14 cellular contexts compared by ENCODE assay signal in the genomic region with DNA sequence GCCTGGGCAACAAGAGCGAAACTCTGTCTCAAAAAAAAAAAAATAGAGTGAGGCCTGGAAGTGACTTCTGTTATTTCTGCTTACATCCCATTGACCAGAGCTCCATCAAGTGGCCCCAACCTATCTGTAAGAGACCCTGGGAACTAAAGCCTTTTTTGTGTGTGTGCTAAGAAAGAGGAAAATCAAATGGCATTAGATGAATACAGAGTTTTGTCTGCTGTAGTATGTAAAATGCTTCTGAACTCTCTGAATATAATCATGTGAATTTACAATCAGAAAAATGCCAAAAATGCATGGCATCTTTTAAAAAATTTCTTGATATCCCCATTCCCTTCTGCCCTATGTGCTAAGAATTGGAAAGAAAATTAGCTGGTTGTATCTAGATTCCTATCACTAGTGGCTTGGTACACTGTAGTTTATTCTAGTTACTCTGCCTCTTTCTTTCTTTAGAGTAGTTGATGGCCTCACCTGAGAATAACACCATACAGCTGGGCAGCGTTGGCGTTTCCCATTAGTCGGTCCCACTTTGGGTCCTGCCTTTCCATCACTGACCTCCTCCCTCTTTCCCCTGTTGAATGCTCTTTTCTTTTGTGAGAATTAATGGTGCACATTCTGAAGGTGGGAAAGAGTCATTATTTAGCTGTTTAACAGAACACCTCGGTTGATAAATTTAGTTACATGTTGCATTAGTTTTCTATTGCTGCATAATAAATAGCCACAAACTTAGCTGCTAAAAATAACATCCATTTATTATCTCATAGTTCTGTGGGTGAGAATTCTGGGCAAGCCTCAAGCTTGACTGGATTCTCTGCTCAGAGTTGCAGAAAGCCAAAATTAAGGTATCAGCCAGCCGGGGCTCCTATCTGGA. TPM values are rescaled to one million over a fixed set of nuclear protein-coding genes. Genes with fewer than 3 reads are reported as not detected.
DNase-seq lines count a peak whose midpoint lies in the region; ATAC-seq and TF ChIP-seq lines count a peak whose summit lies in the region.
"Had no signal": no experiment of that assay in that cellular context is flagged by ENCODE, and none has a peak within 500 bp of the region (broad histone marks: within the 10 kb centered on the region; RNA-seq: fewer than 3 reads in every experiment).

No MANE protein-coding gene starts in this region.

- TF ChIP-seq CTCF in choroid plexus epithelial cell (conservative IDR thresholded peaks at IDR 0.05; ENCODE audit: low read depth, low read length) (no peak), testis (IDR thresholded peaks at IDR 0.05) (no peak)

- H3K27ac Mint-ChIP-seq in activated CD4-positive, alpha-beta T cell treated with anti-CD3 and anti-CD28 coated beads, Interleukin-2, amount 10 ng/mL, durations not matched to agents 24 days and 14 days = no peak overlapping the region
- H3K27ac Mint-ChIP-seq: CD4-positive, alpha-beta T cell had no signal

- WGBS in testis, 2 donors = 48 to 58% methylated on average over 6 of the region's 6 CpGs

- H3K9me3 ChIP-seq in testis = no peaks in the 10 kb centered on the region
- H3K9me3 ChIP-seq: BE2C had no signal

- no peaks in the 10 kb centered on the region for H3K36me3 Mint-ChIP-seq in activated CD4-positive, alpha-beta T cell treated with anti-CD3 and anti-CD28 coated beads, Interleukin-2, amount 10 ng/mL, durations not matched to agents 24 days and 14 days (ENCODE audit: low read depth)

- no peaks in the 10 kb centered on the region for H3K4me1 Mint-ChIP-seq in activated CD4-positive, alpha-beta T cell treated with anti-CD3 and anti-CD28 coated beads, Interleukin-2, amount 10 ng/mL, durations not matched to agents 24 days and 14 days

- no peaks in the 10 kb centered on the region for H3K27me3 ChIP-seq in testis
- H3K27me3 ChIP-seq: BE2C had no signal

- H3K4me3 Mint-ChIP-seq in activated CD4-positive, alpha-beta T cell treated with anti-CD3 and anti-CD28 coated beads, Interleukin-2, amount 10 ng/mL, durations not matched to agents 24 days and 14 days = no peak overlapping the region
- H3K4me3 Mint-ChIP-seq: CD4-positive, alpha-beta T cell had no signal

- peak; percentile 69 for ATAC-seq in left ventricle myocardium superior

- intact Hi-C loops in left ventricle myocardium superior (cut with micrococcal nuclease) (no loop called here), testis (cut with DNase I; ENCODE audit: low total_unique reads) (no loop called here)
- intact Hi-C loops in activated CD4-positive, alpha-beta T cell treated with anti-CD3 and anti-CD28 coated beads, Interleukin-2, amount 10 ng/mL, durations not matched to agents 24 days and 14 days (cut with micrococcal nuclease) = no loop called here

- H3K36me3 ChIP-seq in testis (ENCODE audit: low read depth, missing control alignments) = no peaks in the 10 kb centered on the region
- H3K36me3 ChIP-seq: BE2C had no signal

- no peaks in the 10 kb centered on the region for H3K27me3 Mint-ChIP-seq in activated CD4-positive, alpha-beta T cell treated with anti-CD3 and anti-CD28 coated beads, Interleukin-2, amount 10 ng/mL, durations not matched to agents 24 days and 14 days
- H3K27me3 Mint-ChIP-seq: CD4-positive, alpha-beta T cell had no signal

- H3K4me1 ChIP-seq in testis = peaks cover 7% of the 10 kb centered on the region
- H3K4me1 ChIP-seq: BE2C had no signal

- TF ChIP-seq POLR2A in testis (IDR thresholded peaks at IDR 0.05) = no peak

- DNase-seq in HS-27A (ENCODE audit: low read depth) (peak; percentile 23), choroid plexus epithelial cell (ENCODE audit: low read depth) (peak; percentile 2), left ventricle myocardium superior (no peak), testis (no peak), NCI-H748 (lab: John Stamatoyannopoulos, UW; ENCODE audit: unreplicated experiment) (no peak), AML-193 (lab: John Stamatoyannopoulos, UW) (no peak)
- DNase-seq in activated CD4-positive, alpha-beta T cell treated with anti-CD3 and anti-CD28 coated beads, Interleukin-2, amount 10 ng/mL, durations not matched to agents 24 days and 14 days = no peak
- DNase-seq: BE2C; CD4-positive, alpha-beta T cell; DMS79; NCI-H1092 treated with DMSO at 0.1 percent for 48 hours; NCI-H510A treated with DMSO at 0.1 percent for 48 hours; PC-9 had no signal

- peak overlapping the region; percentile 28 to 34 for H3K27ac ChIP-seq in testis
- H3K27ac ChIP-seq: KMS-11, PC-9 had no signal

- H3K9me3 Mint-ChIP-seq in activated CD4-positive, alpha-beta T cell treated with anti-CD3 and anti-CD28 coated beads, Interleukin-2, amount 10 ng/mL, durations not matched to agents 24 days and 14 days = no peaks in the 10 kb centered on the region
- H3K9me3 Mint-ChIP-seq: CD4-positive, alpha-beta T cell had no signal

- H3K4me3 ChIP-seq in choroid plexus epithelial cell (ENCODE audit: low read depth, low read length) = no peak overlapping the region
- H3K4me3 ChIP-seq in testis = no peak overlapping the region
- H3K4me3 ChIP-seq: PC-9 had no signal

RNA-seq across cellular contexts. Expression of gene SAMD5, which starts 38.2 kb away (rescaled TPM):
- total RNA-seq in left ventricle myocardium superior (0.67 TPM), testis (10 to 100 TPM; 27.2 to 27.9 TPM)
- 4.9 TPM for polyA plus RNA-seq in testis (ENCODE audit: insufficient read depth, low read depth, low replicate concordance)
- total RNA-seq in activated CD4-positive, alpha-beta T cell treated with anti-CD3 and anti-CD28 coated beads, Interleukin-2, amount 10 ng/mL, durations not matched to agents 24 days and 14 days = 0.05 and 0.07 TPM in 2 replicates
- total RNA-seq: CD4-positive, alpha-beta T cell had no signal

Comparison
In these comparisons a context has a peak if more than half of its experiments do, and no peak if none do; other contexts are left out.
1. DNase-seq: peak in HS-27A (single experiment) and choroid plexus epithelial cell (single experiment); none in left ventricle myocardium superior (single experiment), testis (single experiment), activated CD4-positive, alpha-beta T cell treated with anti-CD3 and anti-CD28 coated beads, Interleukin-2, amount 10 ng/mL, durations not matched to agents 24 days and 14 days (single experiment), NCI-H748 (single experiment) and AML-193 (0 of 2).
2. RNA of gene SAMD5, which starts 38.2 kb away (total RNA-seq): 27.2 to 27.9 TPM in testis; 0.67 TPM in left ventricle myocardium superior (single experiment) and 0.05 to 0.07 TPM in activated CD4-positive, alpha-beta T cell treated with anti-CD3 and anti-CD28 coated beads, Interleukin-2, amount 10 ng/mL, durations not matched to agents 24 days and 14 days; every median in the first group is over 10 times any median in the second.